Comparison of ENCODE assay signal across 16 cellular contexts in genomic region chr11:20368441-20368840, GRCh38. TPM values are rescaled to one million over a fixed set of nuclear protein-coding genes. Genes with fewer than 3 reads are reported as not detected.
DNase-seq lines count a peak whose midpoint lies in the region; ATAC-seq and TF ChIP-seq lines count a peak whose summit lies in the region.
"Had no signal": no experiment of that assay in that cellular context is flagged by ENCODE, and none has a peak within 500 bp of the region (broad histone marks: within the 10 kb centered on the region; RNA-seq: fewer than 3 reads in every experiment).

No MANE protein-coding gene starts in this region.

- no peaks in the 10 kb centered on the region for H3K9me3 Mint-ChIP-seq in natural killer cell treated with Interleukin-12 subunit alpha and Interleukin-12 subunit beta and Interleukin-15 and Interleukin-18, amount 100 ng/mL, for 72 hours
- H3K9me3 Mint-ChIP-seq in natural killer cell = no peaks in the 10 kb centered on the region
- H3K9me3 Mint-ChIP-seq in activated CD4-positive, alpha-beta memory T cell treated with anti-CD3 and anti-CD28 coated beads, Interleukin-2, amount 10 ng/mL, durations not matched to agents 7 days and 5 days = no peaks in the 10 kb centered on the region

- POLR2A ChIA-PET in activated CD4-positive, alpha-beta memory T cell treated with anti-CD3 and anti-CD28 coated beads, Interleukin-2, amount 10 ng/mL, durations not matched to agents 7 days and 5 days (lab: Charles Lee) = interaction anchor here (0.8 to 1.1 kb wide), 4 partner anchors 8 to 29 kb away, joined by 3 to 4 read pairs (median 3); no protein-coding TSS in a partner anchor

- ATAC-seq in natural killer cell treated with Interleukin-12 subunit alpha and Interleukin-12 subunit beta and Interleukin-15 and Interleukin-18, amount 100 ng/mL, for 72 hours = no peak
- ATAC-seq in natural killer cell (no peak), HG02885 (IDR thresholded peaks at IDR 0.05; ENCODE audit: poor library complexity, unreplicated experiment) (no peak), GM19328 (IDR thresholded peaks at IDR 0.05; ENCODE audit: unreplicated experiment) (no peak)
- ATAC-seq: lower lobe of right lung, pancreas had no signal

- H3K36me3 Mint-ChIP-seq in natural killer cell treated with Interleukin-12 subunit alpha and Interleukin-12 subunit beta and Interleukin-15 and Interleukin-18, amount 100 ng/mL, for 72 hours = peaks cover 7% of the 10 kb centered on the region
- no peaks in the 10 kb centered on the region for H3K36me3 Mint-ChIP-seq in natural killer cell
- peaks cover 60% of the 10 kb centered on the region for H3K36me3 Mint-ChIP-seq in activated CD4-positive, alpha-beta memory T cell treated with anti-CD3 and anti-CD28 coated beads, Interleukin-2, amount 10 ng/mL, durations not matched to agents 7 days and 5 days (ENCODE audit: low read depth)

- intact Hi-C loops in natural killer cell (cut with micrococcal nuclease) = no loop called here
- intact Hi-C loops in posterior vena cava (cut with DNase I) = loop anchor here in 1 of 2 donors (10.0 kb wide), 1 partner anchor 244 kb away; no protein-coding TSS in a partner anchor

- H3K4me1 Mint-ChIP-seq in natural killer cell treated with Interleukin-12 subunit alpha and Interleukin-12 subunit beta and Interleukin-15 and Interleukin-18, amount 100 ng/mL, for 72 hours (ENCODE audit: low read depth in 2 of 2) = peaks cover 16 to 29% of the 10 kb centered on the region in 2 donors
- peaks cover 23 to 29% of the 10 kb centered on the region in 2 donors for H3K4me1 Mint-ChIP-seq in natural killer cell
- H3K4me1 Mint-ChIP-seq in activated CD4-positive, alpha-beta memory T cell treated with anti-CD3 and anti-CD28 coated beads, Interleukin-2, amount 10 ng/mL, durations not matched to agents 7 days and 5 days = peaks cover 60% of the 10 kb centered on the region

- CTCF ChIA-PET in activated CD4-positive, alpha-beta memory T cell treated with anti-CD3 and anti-CD28 coated beads, Interleukin-2, amount 10 ng/mL, durations not matched to agents 7 days and 5 days (lab: Charles Lee) = interaction anchor here (1.3 to 4.3 kb wide), 3 partner anchors 14 to 29 kb away, joined by 5 to 16 read pairs (median 6); no protein-coding TSS in a partner anchor

- no peak for DNase-seq in natural killer cell treated with Interleukin-12 subunit alpha and Interleukin-12 subunit beta and Interleukin-15 and Interleukin-18, amount 100 ng/mL, for 72 hours (ENCODE audit: low spot score)
- DNase-seq in natural killer cell = no peak
- no peak for DNase-seq in activated CD4-positive, alpha-beta memory T cell treated with anti-CD3 and anti-CD28 coated beads, Interleukin-2, amount 10 ng/mL, durations not matched to agents 7 days and 5 days
- DNase-seq in glomerular visceral epithelial cell (ENCODE audit: extremely low spot score) = peak; percentile 20
- no peak for DNase-seq in NCI-H1092 (lab: John Stamatoyannopoulos, UW)
- DNase-seq in posterior vena cava (ENCODE audit: low spot score) = no peak
- DNase-seq: activated effector memory CD4-positive, alpha-beta T cell treated with Interleukin-2 at 50 U/mL for 16 hours; HCEC 1CT; Karpas-422; lower lobe of right lung; pancreas; Peyer's patch; tibial artery; WERI-Rb-1 had no signal

- H3K4me3 Mint-ChIP-seq in natural killer cell treated with Interleukin-12 subunit alpha and Interleukin-12 subunit beta and Interleukin-15 and Interleukin-18, amount 100 ng/mL, for 72 hours = no peak overlapping the region
- no peak overlapping the region for H3K4me3 Mint-ChIP-seq in natural killer cell
- H3K4me3 Mint-ChIP-seq in activated CD4-positive, alpha-beta memory T cell treated with anti-CD3 and anti-CD28 coated beads, Interleukin-2, amount 10 ng/mL, durations not matched to agents 7 days and 5 days = no peak overlapping the region

- H3K27me3 Mint-ChIP-seq in natural killer cell treated with Interleukin-12 subunit alpha and Interleukin-12 subunit beta and Interleukin-15 and Interleukin-18, amount 100 ng/mL, for 72 hours = no peaks in the 10 kb centered on the region
- no peaks in the 10 kb centered on the region for H3K27me3 Mint-ChIP-seq in natural killer cell (ENCODE audit: low read depth in 2 of 2)
- no peaks in the 10 kb centered on the region for H3K27me3 Mint-ChIP-seq in activated CD4-positive, alpha-beta memory T cell treated with anti-CD3 and anti-CD28 coated beads, Interleukin-2, amount 10 ng/mL, durations not matched to agents 7 days and 5 days

- TF ChIP-seq CTCF in natural killer cell (IDR thresholded peaks at IDR 0.05) = no peak

- peak overlapping the region; percentile 21 to 32 for H3K27ac Mint-ChIP-seq in natural killer cell treated with Interleukin-12 subunit alpha and Interleukin-12 subunit beta and Interleukin-15 and Interleukin-18, amount 100 ng/mL, for 72 hours
- no peak overlapping the region for H3K27ac Mint-ChIP-seq in natural killer cell
- peak overlapping the region; percentile 64 for H3K27ac Mint-ChIP-seq in activated CD4-positive, alpha-beta memory T cell treated with anti-CD3 and anti-CD28 coated beads, Interleukin-2, amount 10 ng/mL, durations not matched to agents 7 days and 5 days

RNA-seq across cellular contexts. Expression of gene HTATIP2, which starts 4.9 kb away (rescaled TPM):
- total RNA-seq in natural killer cell treated with Interleukin-12 subunit alpha and Interleukin-12 subunit beta and Interleukin-15 and Interleukin-18, amount 100 ng/mL, for 72 hours = 10 to 100 TPM; 25.7 to 27.7 TPM
- 10 to 100 TPM; 16.7 to 25.6 (median 19.5) TPM for total RNA-seq in natural killer cell
- total RNA-seq in activated CD4-positive, alpha-beta memory T cell treated with anti-CD3 and anti-CD28 coated beads, Interleukin-2, amount 10 ng/mL, durations not matched to agents 7 days and 5 days = 10 to 100 TPM; 48.6 to 50.0 TPM
- 10 to 100 TPM; 15.7 to 21.2 TPM for total RNA-seq in posterior vena cava

RNA-seq across cellular contexts. Expression of gene PRMT3, which starts 19.1 kb away (rescaled TPM):
- total RNA-seq in natural killer cell treated with Interleukin-12 subunit alpha and Interleukin-12 subunit beta and Interleukin-15 and Interleukin-18, amount 100 ng/mL, for 72 hours = 10 to 100 TPM; 19.3 to 42.8 TPM
- total RNA-seq in natural killer cell (10 to 100 TPM; 10.4 to 12.4 (median 12.1) TPM), posterior vena cava (10 to 100 TPM; 11.8 to 13.0 TPM)
- 10 to 100 TPM; 14.9 to 15.6 TPM for total RNA-seq in activated CD4-positive, alpha-beta memory T cell treated with anti-CD3 and anti-CD28 coated beads, Interleukin-2, amount 10 ng/mL, durations not matched to agents 7 days and 5 days

Comparison
In these comparisons a context has a peak if more than half of its experiments do, and no peak if none do; other contexts are left out.
1. H3K27ac Mint-ChIP-seq: peak in natural killer cell treated with Interleukin-12 subunit alpha and Interleukin-12 subunit beta and Interleukin-15 and Interleukin-18, amount 100 ng/mL, for 72 hours (2 of 2) and activated CD4-positive, alpha-beta memory T cell treated with anti-CD3 and anti-CD28 coated beads, Interleukin-2, amount 10 ng/mL, durations not matched to agents 7 days and 5 days (single experiment); none in natural killer cell (0 of 2).